ENCODE assay signal across 8 cellular contexts in genomic region chr22:23385301-23386244, GRCh38.
DNase-seq lines count a peak whose midpoint lies in the region; ATAC-seq and TF ChIP-seq lines count a peak whose summit lies in the region.

No MANE protein-coding gene starts in this region.

- H3K4me1 ChIP-seq in CD4-positive, CD25-positive, alpha-beta regulatory T cell (ENCODE audit: control insufficient read depth, insufficient read depth, low read length, poor library complexity, severe bottlenecking) = no peaks in the 10 kb centered on the region
- H3K4me1 ChIP-seq in NT2/D1 (ENCODE audit: insufficient read depth, insufficient read length) = peaks cover 24% of the 10 kb centered on the region
- H3K4me1 ChIP-seq in mucosa of descending colon (ENCODE audit: low read depth) = peaks cover 4% of the 10 kb centered on the region

- H3K36me3 Mint-ChIP-seq in CD4-positive, CD25-positive, alpha-beta regulatory T cell = no peaks in the 10 kb centered on the region
- no peaks in the 10 kb centered on the region for H3K36me3 Mint-ChIP-seq in activated CD8-positive, alpha-beta memory T cell treated with anti-CD3 and anti-CD28 coated beads, Interleukin-2, amount 10 ng/mL, durations not matched to agents 7 days and 5 days

- no peaks in the 10 kb centered on the region for H3K4me1 Mint-ChIP-seq in CD4-positive, CD25-positive, alpha-beta regulatory T cell
- H3K4me1 Mint-ChIP-seq in activated CD8-positive, alpha-beta memory T cell treated with anti-CD3 and anti-CD28 coated beads, Interleukin-2, amount 10 ng/mL, durations not matched to agents 7 days and 5 days = no peaks in the 10 kb centered on the region

- no peak overlapping the region for H3K4me3 Mint-ChIP-seq in CD4-positive, CD25-positive, alpha-beta regulatory T cell
- no peak overlapping the region for H3K4me3 Mint-ChIP-seq in activated CD8-positive, alpha-beta memory T cell treated with anti-CD3 and anti-CD28 coated beads, Interleukin-2, amount 10 ng/mL, durations not matched to agents 7 days and 5 days

- intact Hi-C loops in mucosa of descending colon (cut with DNase I, micrococcal nuclease) = loop anchor here in 1 of 2 donors (5.0 kb wide), 1 partner anchor 73 kb away; no protein-coding TSS in a partner anchor

- peak; percentile 59 to 78 (median 72) for DNase-seq in CD4-positive, CD25-positive, alpha-beta regulatory T cell
- peak; percentile 60 for DNase-seq in NT2/D1 (ENCODE audit: low read depth, low spot score)
- peak; percentile 83 for DNase-seq in activated CD8-positive, alpha-beta memory T cell treated with anti-CD3 and anti-CD28 coated beads, Interleukin-2, amount 10 ng/mL, durations not matched to agents 7 days and 5 days
- DNase-seq in epithelial cell of esophagus (ENCODE audit: low read depth) = peak; percentile 82
- peak; percentile 81 to 92 (median 90) for DNase-seq in mucosa of descending colon
- DNase-seq in stimulated activated CD8-positive, alpha-beta memory T cell treated with anti-CD3 and anti-CD28 coated beads, Interleukin-4, amount 100 ng/mL, for 24 hours (ENCODE audit: low read depth) = peak; percentile 71

- H3K36me3 ChIP-seq in CD4-positive, CD25-positive, alpha-beta regulatory T cell (ENCODE audit: control insufficient read depth, insufficient read depth, low read length) = no peaks in the 10 kb centered on the region
- H3K36me3 ChIP-seq in NT2/D1 (ENCODE audit: insufficient read depth, insufficient read length, low read length) (no peaks in the 10 kb centered on the region), mucosa of descending colon (ENCODE audit: low read depth) (no peaks in the 10 kb centered on the region)

- no peak overlapping the region for H3K27ac ChIP-seq in CD4-positive, CD25-positive, alpha-beta regulatory T cell (ENCODE audit: insufficient read depth, low read length, poor library complexity, severe bottlenecking)

- peak; percentile 63 to 76 for ATAC-seq in CD4-positive, CD25-positive, alpha-beta regulatory T cell (ENCODE audit: low read depth in 2 of 2)
- peak; percentile 39 for ATAC-seq in HG02885 (IDR thresholded peaks at IDR 0.05; ENCODE audit: poor library complexity, unreplicated experiment)
- ATAC-seq in activated CD8-positive, alpha-beta memory T cell treated with anti-CD3 and anti-CD28 coated beads, Interleukin-2, amount 10 ng/mL, durations not matched to agents 7 days and 5 days = peak; percentile 88
- peak; percentile 93 for ATAC-seq in mucosa of descending colon
- ATAC-seq in GM18517 (IDR thresholded peaks at IDR 0.05; ENCODE audit: unreplicated experiment) = no peak

- no peaks in the 10 kb centered on the region for H3K9me3 Mint-ChIP-seq in CD4-positive, CD25-positive, alpha-beta regulatory T cell
- H3K9me3 Mint-ChIP-seq in activated CD8-positive, alpha-beta memory T cell treated with anti-CD3 and anti-CD28 coated beads, Interleukin-2, amount 10 ng/mL, durations not matched to agents 7 days and 5 days (ENCODE audit: low read depth) = no peaks in the 10 kb centered on the region

- H3K27me3 Mint-ChIP-seq in CD4-positive, CD25-positive, alpha-beta regulatory T cell = no peaks in the 10 kb centered on the region
- no peaks in the 10 kb centered on the region for H3K27me3 Mint-ChIP-seq in activated CD8-positive, alpha-beta memory T cell treated with anti-CD3 and anti-CD28 coated beads, Interleukin-2, amount 10 ng/mL, durations not matched to agents 7 days and 5 days

- H3K4me3 ChIP-seq in CD4-positive, CD25-positive, alpha-beta regulatory T cell (ENCODE audit: low read depth, low read length) = no peak overlapping the region
- H3K4me3 ChIP-seq in NT2/D1 (ENCODE audit: insufficient read length, low read depth) (no peak overlapping the region), epithelial cell of esophagus (ENCODE audit: low read length) (no peak overlapping the region), mucosa of descending colon (no peak overlapping the region)

- peak overlapping the region; percentile 32 for H3K9ac ChIP-seq in NT2/D1 (ENCODE audit: insufficient read length, low read depth)

- CTCF ChIA-PET in activated CD8-positive, alpha-beta memory T cell treated with anti-CD3 and anti-CD28 coated beads, Interleukin-2, amount 10 ng/mL, durations not matched to agents 7 days and 5 days (lab: Charles Lee) = interaction anchor here (0.5 to 1.8 kb wide), 36 partner anchors 8 to 530 kb away, joined by 3 to 21 read pairs (median 4); partner anchors contain the start of gene BCR

- peak; percentile 94 for TF ChIP-seq CTCF in epithelial cell of esophagus (IDR thresholded peaks at IDR 0.05; ENCODE audit: insufficient read depth, low read depth, low read length, missing control alignments)
- peak; percentile 100 for TF ChIP-seq CTCF in mucosa of descending colon (IDR thresholded peaks at IDR 0.05)

- no peaks in the 10 kb centered on the region for H3K9me3 ChIP-seq in CD4-positive, CD25-positive, alpha-beta regulatory T cell (ENCODE audit: control insufficient read depth in 2 of 2, low read length in 2 of 2)
- no peaks in the 10 kb centered on the region for H3K9me3 ChIP-seq in NT2/D1 (ENCODE audit: insufficient read depth, low read length)
- no peaks in the 10 kb centered on the region for H3K9me3 ChIP-seq in mucosa of descending colon

- H3K27ac Mint-ChIP-seq in CD4-positive, CD25-positive, alpha-beta regulatory T cell = no peak overlapping the region
- no peak overlapping the region for H3K27ac Mint-ChIP-seq in activated CD8-positive, alpha-beta memory T cell treated with anti-CD3 and anti-CD28 coated beads, Interleukin-2, amount 10 ng/mL, durations not matched to agents 7 days and 5 days

- H3K27me3 ChIP-seq in CD4-positive, CD25-positive, alpha-beta regulatory T cell (ENCODE audit: control insufficient read depth, insufficient read depth, low read length) = no peaks in the 10 kb centered on the region
- no peaks in the 10 kb centered on the region for H3K27me3 ChIP-seq in NT2/D1 (ENCODE audit: insufficient read depth, insufficient read length)
